ENCODE assay signal across 13 cellular contexts in genomic region chr18:58266291-58266690, GRCh38.
DNase-seq lines count a peak whose midpoint lies in the region; ATAC-seq and TF ChIP-seq lines count a peak whose summit lies in the region.
"Had no signal": no experiment of that assay in that cellular context is flagged by ENCODE, and none has a peak within 500 bp of the region (broad histone marks: within the 10 kb centered on the region; RNA-seq: fewer than 3 reads in every experiment).

No MANE protein-coding gene starts in this region.

- no peaks in the 10 kb centered on the region for H3K36me3 Mint-ChIP-seq in chondrocyte (ENCODE audit: low read depth)
- H3K36me3 Mint-ChIP-seq in nephron (ENCODE audit: low read depth) = no peaks in the 10 kb centered on the region
- H3K36me3 Mint-ChIP-seq: CD4-positive, CD25-positive, alpha-beta regulatory T cell had no signal

- no peak for DNase-seq in left ventricle myocardium inferior
- no peak for DNase-seq in Right ventricle myocardium inferior (ENCODE audit: missing footprints)
- no peak for DNase-seq in chondrocyte (ENCODE audit: low spot score)
- no peak for DNase-seq in NK-92 treated with Interleukin-12 subunit alpha and Interleukin-12 subunit beta, amount 100 ng/mL, for 24 hours (lab: John Stamatoyannopoulos, UW)
- DNase-seq in NCI-H1417 (lab: John Stamatoyannopoulos, UW) = no peak
- DNase-seq in inferior parietal cortex (ENCODE audit: extremely low spot score) = no peak
- no peak for DNase-seq in AG08395 (ENCODE audit: low spot score)
- DNase-seq: 8988T; CD4-positive, CD25-positive, alpha-beta regulatory T cell; GOT3; H9 had no signal

- no peak overlapping the region for H3K4me3 Mint-ChIP-seq in chondrocyte (ENCODE audit: unreplicated experiment)
- no peak overlapping the region for H3K4me3 Mint-ChIP-seq in nephron
- H3K4me3 Mint-ChIP-seq: CD4-positive, CD25-positive, alpha-beta regulatory T cell; H9 had no signal

- ATAC-seq in Right ventricle myocardium inferior = no peak

- intact Hi-C loops in left ventricle myocardium inferior (cut with micrococcal nuclease) = no loop called here
- intact Hi-C loops in Right ventricle myocardium inferior (cut with DNase I) = no loop called here

- TF ChIP-seq CTCF in left ventricle myocardium inferior (IDR thresholded peaks at IDR 0.05; ENCODE audit: borderline replicate concordance) (no peak), chondrocyte (IDR thresholded peaks at IDR 0.05) (no peak), nephron (IDR thresholded peaks at IDR 0.05; ENCODE audit: unreplicated experiment in 3 of 3) (no peak)

- no peak overlapping the region for H3K4me3 ChIP-seq in left ventricle myocardium inferior
- H3K4me3 ChIP-seq: BLaER1 treated with 17β-estradiol and CSF1 and Interleukin-3, amounts not matched to agents 10 nM and 100 nM had no signal

- no peaks in the 10 kb centered on the region for H3K9me3 ChIP-seq in left ventricle myocardium inferior (replicated peaks)
- H3K9me3 ChIP-seq: BLaER1 treated with 17β-estradiol and CSF1 and Interleukin-3, amounts not matched to agents 10 nM and 100 nM had no signal

- H3K27ac Mint-ChIP-seq in chondrocyte (ENCODE audit: unreplicated experiment) (peak overlapping the region; percentile 45), nephron (peak overlapping the region in 2 of 3 experiments; percentile 4 to 73)
- H3K27ac Mint-ChIP-seq: CD4-positive, CD25-positive, alpha-beta regulatory T cell; H9 had no signal

- no peaks in the 10 kb centered on the region for H3K27me3 ChIP-seq in left ventricle myocardium inferior (ENCODE audit: low read depth)
- H3K27me3 ChIP-seq: BLaER1 treated with 17β-estradiol and CSF1 and Interleukin-3, amounts not matched to agents 10 nM and 100 nM had no signal

- peak overlapping the region; percentile 39 for H3K27ac ChIP-seq in left ventricle myocardium inferior (replicated peaks)
- H3K27ac ChIP-seq: BLaER1 treated with 17β-estradiol and CSF1 and Interleukin-3, amounts not matched to agents 10 nM and 100 nM had no signal

- H3K36me3 ChIP-seq in left ventricle myocardium inferior = no peaks in the 10 kb centered on the region
- H3K36me3 ChIP-seq: BLaER1 treated with 17β-estradiol and CSF1 and Interleukin-3, amounts not matched to agents 10 nM and 100 nM had no signal

- no peaks in the 10 kb centered on the region for H3K27me3 Mint-ChIP-seq in chondrocyte (ENCODE audit: low read depth)
- H3K27me3 Mint-ChIP-seq in nephron (ENCODE audit: low read depth) = no peaks in the 10 kb centered on the region

- peaks cover 73% of the 10 kb centered on the region for H3K4me1 Mint-ChIP-seq in chondrocyte (ENCODE audit: low read depth)
- peaks cover 84% of the 10 kb centered on the region for H3K4me1 Mint-ChIP-seq in nephron

- H3K4me1 ChIP-seq in left ventricle myocardium inferior = peaks cover 88% of the 10 kb centered on the region

- H3K9me3 Mint-ChIP-seq in chondrocyte (ENCODE audit: low read depth) (no peaks in the 10 kb centered on the region), nephron (no peaks in the 10 kb centered on the region)
- H3K9me3 Mint-ChIP-seq: CD4-positive, CD25-positive, alpha-beta regulatory T cell; H9 had no signal
